22 cellular contexts compared by ENCODE assay signal in the genomic region with DNA sequence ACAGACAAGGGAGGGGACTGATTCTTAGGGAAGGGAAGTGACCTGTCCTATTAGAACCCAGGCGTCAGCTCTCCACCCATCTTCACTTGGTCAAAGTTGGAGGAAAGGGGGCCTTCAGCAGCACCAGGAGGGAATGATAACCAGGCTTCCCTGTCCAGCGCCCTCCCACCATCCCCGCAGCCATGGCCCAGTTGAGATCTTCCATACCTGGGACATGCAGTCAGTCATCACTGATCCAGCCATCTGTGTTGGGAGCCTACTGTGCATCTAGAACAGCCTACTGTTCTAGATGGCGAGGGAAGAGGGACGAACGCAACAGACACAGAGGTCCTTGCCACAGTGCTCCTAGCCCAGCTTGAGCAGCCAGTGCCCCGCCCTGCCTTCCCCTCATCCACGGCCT. TPM values are rescaled to one million over a fixed set of nuclear protein-coding genes. Genes with fewer than 3 reads are reported as not detected.
DNase-seq lines count a peak whose midpoint lies in the region; ATAC-seq, FAIRE-seq and TF ChIP-seq lines count a peak whose summit lies in the region.
"Had no signal": no experiment of that assay in that cellular context is flagged by ENCODE, and none has a peak within 500 bp of the region (broad histone marks: within the 10 kb centered on the region; RNA-seq: fewer than 3 reads in every experiment).

No MANE protein-coding gene starts in this region.

- no peak for TF ChIP-seq EP300 in HepG2 (IDR thresholded peaks at IDR 0.05; ENCODE audit: low read depth in 2 of 2, low read length in 2 of 2)
- TF ChIP-seq EP300 in HepG2 (CRISPR knock-in tag; IDR thresholded peaks at IDR 0.05; ENCODE audit: borderline replicate concordance): no peak

- H3K4me3 ChIP-seq in endodermal cell (ENCODE audit: low read length) (no peak overlapping the region), HepG2 (replicated peaks in 1 of 3; ENCODE audit: insufficient read depth in 1 of 3, low read depth in 2 of 3, low read length in 3 of 3) (no peak overlapping the region)
- H3K4me3 ChIP-seq: SJSA1 had no signal

- FAIRE-seq in HepG2 (lab: Jason Lieb, UNC): no peak
- FAIRE-seq: H54 had no signal

- CTCF ChIA-PET in HepG2 (lab: Yijun Ruan, JAX; ENCODE audit: low intra/inter-chr PET ratio, low total read pairs): no interaction called here

- no peak overlapping the region for H3K4me3 Mint-ChIP-seq in stimulated activated naive CD8-positive, alpha-beta T cell treated with anti-CD3 and anti-CD28 coated beads, Interleukin-15, amount 100 ng/mL, for 72 hours
- H3K4me3 Mint-ChIP-seq in endodermal cell: no peak overlapping the region
- H3K4me3 Mint-ChIP-seq: B cell had no signal

- H3K4me1 ChIP-seq in endodermal cell (ENCODE audit: control insufficient read depth, insufficient read depth, low read length) (no peaks in the 10 kb centered on the region), HepG2 (ENCODE audit: insufficient read depth, low read length) (peaks cover 17% of the 10 kb centered on the region; the same call in 1 of the 2 replicates)

- H3K27ac ChIP-seq in endodermal cell (ENCODE audit: low read depth, low read length) (no peak overlapping the region), HepG2 (ENCODE audit: extremely low read length, insufficient read depth, low read length) (no peak overlapping the region)
- H3K27ac ChIP-seq: KMS-11, SJSA1 had no signal

- TF ChIP-seq RAD21 in HepG2 (CRISPR knock-in tag; IDR thresholded peaks at IDR 0.05): no peak

- BruUV-seq in HepG2 (replicated peaks; lab: Mats Ljungman, UMichigan): no TSS peak

- no peak overlapping the region for H2AFZ ChIP-seq in HepG2 (ENCODE audit: low read length)

- peak; percentile 1 for DNase-seq in stimulated activated naive CD8-positive, alpha-beta T cell treated with anti-CD3 and anti-CD28 coated beads, Interleukin-15, Interleukin-2, amounts not matched to agents 100 U/mL and 50 U/mL, for 24 hours
- no peak for DNase-seq in stimulated activated naive CD8-positive, alpha-beta T cell treated with anti-CD3 and anti-CD28 coated beads, Interleukin-15, amount 100 ng/mL, for 72 hours
- DNase-seq in endodermal cell (peak; percentile 38), posterior vena cava (ENCODE audit: low spot score) (peak; percentile 58), HPDE6-E6E7 (ENCODE audit: extremely low spot score) (no peak), HepG2 (ENCODE audit: low spot score) (no peak), NCI-H748 treated with DMSO at 0.1 percent for 48 hours (lab: John Stamatoyannopoulos, UW) (no peak)
- no peak for DNase-seq in activated T-cell treated with anti-CD3 and anti-CD28 coated beads, Interleukin-2, amount 50 U/mL, for 48 hours
- DNase-seq: COR-L47, DMS153, GDM1, MV-4-11, NCI-H1417, NCI-H187, NCI-H2107, NCI-H510A, NCI-H82, RPMI8226 had no signal

- POLR2A ChIA-PET in HepG2 (lab: Yijun Ruan, JAX): interaction anchor here (2.3 kb wide), 1 partner anchor 37 kb away, joined by 7 read pairs; no protein-coding TSS in a partner anchor

- peaks cover 37% of the 10 kb centered on the region for H3K27me3 Mint-ChIP-seq in stimulated activated naive CD8-positive, alpha-beta T cell treated with anti-CD3 and anti-CD28 coated beads, Interleukin-15, amount 100 ng/mL, for 72 hours
- peaks cover 1% of the 10 kb centered on the region for H3K27me3 Mint-ChIP-seq in endodermal cell (ENCODE audit: insufficient read depth)

- H3K9me3 Mint-ChIP-seq in stimulated activated naive CD8-positive, alpha-beta T cell treated with anti-CD3 and anti-CD28 coated beads, Interleukin-15, amount 100 ng/mL, for 72 hours: no peaks in the 10 kb centered on the region
- peaks cover 8% of the 10 kb centered on the region for H3K9me3 Mint-ChIP-seq in endodermal cell

- H3K36me3 ChIP-seq in endodermal cell (ENCODE audit: control insufficient read depth, insufficient read depth, low read length) (no peaks in the 10 kb centered on the region), HepG2 (replicated peaks in 1 of 2; ENCODE audit: control insufficient read depth in 1 of 2, insufficient read depth in 2 of 2, low read length in 2 of 2) (no peaks in the 10 kb centered on the region)
- H3K36me3 ChIP-seq: SJSA1 had no signal

- H4K20me1 ChIP-seq in HepG2 (ENCODE audit: insufficient read depth, low read length): no peaks in the 10 kb centered on the region

- in situ Hi-C loops in HepG2 (cut with HindIII; ENCODE audit: extremely low pct_ligation_motif_present, low pct_unique_long_range_greater_than_20kb): no loop called here

- no peak for TF ChIP-seq CTCF in endodermal cell (conservative IDR thresholded peaks at IDR 0.05)
- no peak for TF ChIP-seq CTCF in HepG2 (CRISPR knock-in tag; IDR thresholded peaks at IDR 0.05)

- H3K27ac Mint-ChIP-seq in stimulated activated naive CD8-positive, alpha-beta T cell treated with anti-CD3 and anti-CD28 coated beads, Interleukin-15, amount 100 ng/mL, for 72 hours: no peak overlapping the region
- no peak overlapping the region for H3K27ac Mint-ChIP-seq in endodermal cell
- H3K27ac Mint-ChIP-seq: B cell had no signal

- no peak overlapping the region for H3K4me2 ChIP-seq in HepG2 (ENCODE audit: low read depth, low read length)
- H3K4me2 ChIP-seq: KMS-11 had no signal

- intact Hi-C loops in posterior vena cava (cut with DNase I) (no loop called here), HepG2 (cut with micrococcal nuclease; ENCODE audit: unreplicated experiment) (no loop called here)

- WGBS in endodermal cell (ENCODE audit: insufficient coverage in 1 of 2, insufficient read length in 1 of 2), 2 experiments: 90 to 94% methylated on average over 5 to 8 of the region's 8 CpGs
- 71% methylated on average over 4 of the region's 8 CpGs for WGBS in HepG2 (ENCODE audit: low lambda C conversion rate)

- peaks cover 25% of the 10 kb centered on the region for H3K4me1 Mint-ChIP-seq in stimulated activated naive CD8-positive, alpha-beta T cell treated with anti-CD3 and anti-CD28 coated beads, Interleukin-15, amount 100 ng/mL, for 72 hours
- H3K4me1 Mint-ChIP-seq in endodermal cell: peaks cover 4% of the 10 kb centered on the region

- H3K27me3 ChIP-seq in endodermal cell (ENCODE audit: control insufficient read depth, insufficient read depth, low read length, poor library complexity, severe bottlenecking) (no peaks in the 10 kb centered on the region), HepG2 (ENCODE audit: control insufficient read depth in 1 of 2, insufficient read depth in 2 of 2, low read length in 2 of 2) (peaks cover 3 to 13% of the 10 kb centered on the region in 2 experiments; a peak in 2 of 5 replicates)
- H3K27me3 ChIP-seq: SJSA1 had no signal

- H3K9me3 ChIP-seq in endodermal cell (ENCODE audit: control insufficient read depth, low read length): peaks cover 1% of the 10 kb centered on the region
- H3K9me3 ChIP-seq in HepG2 (ENCODE audit: low read length): peaks cover under 1% of the 10 kb centered on the region; the same call in 1 of the 2 replicates
- H3K9me3 ChIP-seq: SJSA1 had no signal

- no peak overlapping the region for H3K9ac ChIP-seq in endodermal cell (ENCODE audit: extremely low read depth, low read length, poor library complexity, severe bottlenecking)
- no peak overlapping the region for H3K9ac ChIP-seq in HepG2 (ENCODE audit: insufficient read depth, low read depth, low read length)
- H3K9ac ChIP-seq: KMS-11 had no signal

- H3K36me3 Mint-ChIP-seq in endodermal cell (ENCODE audit: low read depth): no peaks in the 10 kb centered on the region

- no peaks in the 10 kb centered on the region for H3K79me2 ChIP-seq in HepG2 (ENCODE audit: insufficient read depth, low read length)

- ATAC-seq in stimulated activated naive CD8-positive, alpha-beta T cell treated with anti-CD3 and anti-CD28 coated beads, Interleukin-15, Interleukin-2, amounts not matched to agents 100 U/mL and 50 U/mL, for 24 hours: no peak
- ATAC-seq in stimulated activated naive CD8-positive, alpha-beta T cell treated with anti-CD3 and anti-CD28 coated beads, Interleukin-15, amount 100 ng/mL, for 72 hours: no peak
- ATAC-seq in HepG2: no peak

- no peak for TF ChIP-seq POLR2A in HepG2 (IDR thresholded peaks at IDR 0.05; ENCODE audit: insufficient read depth in 1 of 2, low read depth in 2 of 2, low read length in 2 of 2)

RNA-seq across cellular contexts. Expression of gene PDGFB, which starts 40.6 kb away (rescaled TPM):
- total RNA-seq in endodermal cell: 10 to 100 TPM in 1 of 2 donors, 1 to 10 TPM in 1; 5.9 to 10.4 TPM
- polyA plus RNA-seq in endodermal cell (2013, experiment 1 of 2): 3.5 TPM
- polyA plus RNA-seq in endodermal cell (2013, experiment 2 of 2): 3.3 TPM
- 1 to 10 TPM; 7.5 to 8.1 TPM for total RNA-seq in posterior vena cava
- total RNA-seq in HepG2 (2016; rRNA removed; fragmentation: Illumina TruSeq; extraction: Trizol): 0.65 and 1.4 TPM in 2 replicates
- total RNA-seq in HepG2 (2016; cell fraction: cytosol; rRNA removed; fragmentation: Illumina TruSeq; extraction: Trizol; ENCODE audit: low read depth): 0.26 and 0.30 TPM in 2 replicates
- total RNA-seq in HepG2 (2016; cell fraction: insoluble cytoplasmic fraction; rRNA removed; fragmentation: Illumina TruSeq; extraction: Trizol): 1.0 and 1.1 TPM in 2 replicates
- total RNA-seq in HepG2 (2016; cell fraction: membrane; rRNA removed; fragmentation: Illumina TruSeq; extraction: Trizol): 0.76 and 1.4 TPM in 2 replicates
- total RNA-seq in HepG2 (2016; cell fraction: nucleus; rRNA removed; fragmentation: Illumina TruSeq; extraction: Trizol): 1.7 and 2.0 TPM in 2 replicates
- polyA plus RNA-seq in HepG2 (2011; rRNA removed): 10.1 and 12.8 TPM in 2 replicates
- 12.7 and 12.9 TPM in 2 replicates for polyA plus RNA-seq in HepG2 (2011; cell fraction: cytosol; rRNA removed)
- polyA plus RNA-seq in HepG2 (2011; cell fraction: nucleus; rRNA removed): 37.3 and 38.1 TPM in 2 replicates
- polyA plus RNA-seq in HepG2 (2012): 11.5 and 12.7 TPM in 2 replicates
- 0.15 and 0.27 TPM in 2 replicates for polyA plus RNA-seq in HepG2 (2016; cell fraction: cytosol; fragmentation: Illumina TruSeq; extraction: Trizol; ENCODE audit: low read depth)
- 0.72 and 0.85 TPM in 2 replicates for polyA plus RNA-seq in HepG2 (2016; cell fraction: insoluble cytoplasmic fraction; fragmentation: Illumina TruSeq; extraction: Trizol; ENCODE audit: low read depth)
- 0.63 and 0.68 TPM in 2 replicates for polyA plus RNA-seq in HepG2 (2016; cell fraction: membrane; fragmentation: Illumina TruSeq; extraction: Trizol; ENCODE audit: low read depth)
- 3.3 and 3.9 TPM in 2 replicates for polyA plus RNA-seq in HepG2 (2016; cell fraction: nucleus; fragmentation: Illumina TruSeq; extraction: Trizol; ENCODE audit: insufficient read depth, low read depth)
- polyA minus RNA-seq in HepG2 (2011; rRNA and poly(A)+ RNA removed; ENCODE audit: low replicate concordance): 2.3 and 28.2 TPM in 2 replicates
- polyA minus RNA-seq in HepG2 (2011; cell fraction: cytosol; rRNA and poly(A)+ RNA removed): 13.6 and 16.1 TPM in 2 replicates
- 7.7 and 9.6 TPM in 2 replicates for polyA minus RNA-seq in HepG2 (2011; cell fraction: nucleus; rRNA and poly(A)+ RNA removed)
- total RNA-seq: B cell had no signal

RNA-seq across cellular contexts. Expression of gene CBX7, which starts 51.7 kb away (rescaled TPM):
- total RNA-seq in endodermal cell (10 to 100 TPM; 14.2 to 22.0 TPM), posterior vena cava (10 to 100 TPM; 50.2 to 55.8 TPM), HepG2 (2016; rRNA removed; fragmentation: Illumina TruSeq; extraction: Trizol) (0.20 and 0.35 TPM in 2 replicates)
- polyA plus RNA-seq in endodermal cell (2013, experiment 1 of 2): 6.0 TPM
- polyA plus RNA-seq in endodermal cell (2013, experiment 2 of 2): 5.8 TPM
- not detected in 2 replicates for total RNA-seq in HepG2 (2016; cell fraction: cytosol; rRNA removed; fragmentation: Illumina TruSeq; extraction: Trizol; ENCODE audit: low read depth)
- 0.27 and 0.30 TPM in 2 replicates for total RNA-seq in HepG2 (2016; cell fraction: insoluble cytoplasmic fraction; rRNA removed; fragmentation: Illumina TruSeq; extraction: Trizol)
- total RNA-seq in HepG2 (2016; cell fraction: membrane; rRNA removed; fragmentation: Illumina TruSeq; extraction: Trizol): 0.09 and 0.21 TPM in 2 replicates
- 0.31 and 1.4 TPM in 2 replicates for total RNA-seq in HepG2 (2016; cell fraction: nucleus; rRNA removed; fragmentation: Illumina TruSeq; extraction: Trizol)
- polyA plus RNA-seq in HepG2 (2011; rRNA removed): 4.9 and 7.1 TPM in 2 replicates
- polyA plus RNA-seq in HepG2 (2011; cell fraction: cytosol; rRNA removed): 3.6 and 4.4 TPM in 2 replicates
- 22.7 and 23.8 TPM in 2 replicates for polyA plus RNA-seq in HepG2 (2011; cell fraction: nucleus; rRNA removed)
- polyA plus RNA-seq in HepG2 (2012): 5.5 and 5.7 TPM in 2 replicates
- 0.09 and 0.23 TPM in 2 replicates for polyA plus RNA-seq in HepG2 (2016; cell fraction: cytosol; fragmentation: Illumina TruSeq; extraction: Trizol; ENCODE audit: low read depth)
- polyA plus RNA-seq in HepG2 (2016; cell fraction: insoluble cytoplasmic fraction; fragmentation: Illumina TruSeq; extraction: Trizol; ENCODE audit: low read depth): 0.35 and 0.53 TPM in 2 replicates
- 0.08 and 0.19 TPM in 2 replicates for polyA plus RNA-seq in HepG2 (2016; cell fraction: membrane; fragmentation: Illumina TruSeq; extraction: Trizol; ENCODE audit: low read depth)
- 1.6 TPM in 2 replicates for polyA plus RNA-seq in HepG2 (2016; cell fraction: nucleus; fragmentation: Illumina TruSeq; extraction: Trizol; ENCODE audit: insufficient read depth, low read depth)
- polyA minus RNA-seq in HepG2 (2011; rRNA and poly(A)+ RNA removed; ENCODE audit: low replicate concordance): 7.2 and 8.5 TPM in 2 replicates
- 1.2 and 2.1 TPM in 2 replicates for polyA minus RNA-seq in HepG2 (2011; cell fraction: cytosol; rRNA and poly(A)+ RNA removed)
- polyA minus RNA-seq in HepG2 (2011; cell fraction: nucleus; rRNA and poly(A)+ RNA removed): 6.5 and 7.6 TPM in 2 replicates

Comparison
In these comparisons a context has a peak if more than half of its experiments do, and no peak if none do; other contexts are left out.
1. DNase-seq: peak in stimulated activated naive CD8-positive, alpha-beta T cell treated with anti-CD3 and anti-CD28 coated beads, Interleukin-15, Interleukin-2, amounts not matched to agents 100 U/mL and 50 U/mL, for 24 hours (single experiment), endodermal cell (single experiment) and posterior vena cava (single experiment); none in stimulated activated naive CD8-positive, alpha-beta T cell treated with anti-CD3 and anti-CD28 coated beads, Interleukin-15, amount 100 ng/mL, for 72 hours (0 of 2), HPDE6-E6E7 (single experiment), activated T-cell treated with anti-CD3 and anti-CD28 coated beads, Interleukin-2, amount 50 U/mL, for 48 hours (0 of 2), HepG2 (single experiment) and NCI-H748 treated with DMSO at 0.1 percent for 48 hours (single experiment).
2. RNA of gene CBX7, which starts 51.7 kb away (total RNA-seq): 50.2 to 55.8 TPM in posterior vena cava and 14.2 to 22.0 TPM in endodermal cell; 0.09 to 1.4 TPM in HepG2; every median in the first group is over 4 times any median in the second.